Comparison of ENCODE assay signal across 8 cellular contexts in genomic region chr12:127121494-127122070, GRCh38.
"Had no signal": no experiment of that assay in that cellular context is flagged by ENCODE, and none has a peak within 500 bp of the region (broad histone marks: within the 10 kb centered on the region; RNA-seq: fewer than 3 reads in every experiment).

No MANE protein-coding gene starts in this region.

- DNase-seq: H9, HCEC 1CT, HFFc6, KG1 had no signal

- H3K4me3 Mint-ChIP-seq: GM23338, H9, HFFc6 had no signal

- H3K27ac Mint-ChIP-seq: GM23338, H9, HFFc6 had no signal

- H3K4me2 ChIP-seq: GM23338 had no signal

- H2AFZ ChIP-seq: GM23338 had no signal

- H3K4me3 ChIP-seq: GM23338, K562 had no signal

- H3K4me1 Mint-ChIP-seq: GM23338 had no signal

- ATAC-seq: GM23338, HepG2 had no signal

- H3K9me3 Mint-ChIP-seq: HFFc6 had no signal

- H3K27ac ChIP-seq: HL-60 had no signal
